In genomic region chr16:88649924-88650748, GRCh38 we compare ENCODE assay signal across 1 cellular context.
TF ChIP-seq lines count a peak whose summit lies in the region.

No MANE protein-coding gene starts in this region.

TF ChIP-seq in HepG2, 621 proteins besides CTCF, POLR2A, EP300 and RAD21 (continued from another document and continues in another):
- TF ChIP-seq ZBTB10 (CRISPR knock-in tag; IDR thresholded peaks at IDR 0.05; ENCODE audit: borderline replicate concordance) (no peak), POGK (CRISPR knock-in tag; conservative IDR thresholded peaks at IDR 0.05) (no peak), HDAC6 (IDR thresholded peaks at IDR 0.05; ENCODE audit: low read depth, low read length) (no peak), EED (CRISPR knock-in tag; IDR thresholded peaks at IDR 0.05) (no peak), IRF9 (CRISPR knock-in tag; IDR thresholded peaks at IDR 0.05; ENCODE audit: borderline replicate concordance) (0 out of 2 replicates have a peak, but pooled peaks have one; percentile 30), ZBTB46 (CRISPR knock-in tag; IDR thresholded peaks at IDR 0.05; ENCODE audit: borderline replicate concordance) (no peak), ZKSCAN1 (IDR thresholded peaks at IDR 0.05; ENCODE audit: low read length) (no peak), YY1 (IDR thresholded peaks at IDR 0.05; ENCODE audit: insufficient read depth, insufficient replicate concordance, low read depth, low read length) (no peak), ZNF224 (CRISPR knock-in tag; IDR thresholded peaks at IDR 0.05) (0 out of 2 replicates have a peak, but pooled peaks have one; percentile 10), HNRNPH1 (optimal IDR thresholded peaks at IDR 0.05; ENCODE audit: low read depth, low read length) (no peak), MED13 (CRISPR knock-in tag; IDR thresholded peaks at IDR 0.05) (peak; percentile 28; the same call in 1 of the 2 replicates), PHB2 (IDR thresholded peaks at IDR 0.05; ENCODE audit: partially characterized antibody) (no peak), POLR2AphosphoS5 (IDR thresholded peaks at IDR 0.05; ENCODE audit: low read depth, low read length) (peak; percentile 55; the same call in 1 of the 2 replicates), ZNF766 (CRISPR knock-in tag; IDR thresholded peaks at IDR 0.05; ENCODE audit: borderline replicate concordance) (0 out of 2 replicates have a peak, but pooled peaks have one; percentile 29), ZNF607 (CRISPR knock-in tag; IDR thresholded peaks at IDR 0.05; ENCODE audit: borderline replicate concordance) (0 out of 2 replicates have a peak, but pooled peaks have one; percentile 66), KAT7 (CRISPR knock-in tag; IDR thresholded peaks at IDR 0.05; ENCODE audit: borderline replicate concordance) (no peak), ZNF770 (CRISPR knock-in tag; IDR thresholded peaks at IDR 0.05) (no peak), ZNF670 (CRISPR knock-in tag; IDR thresholded peaks at IDR 0.05; ENCODE audit: borderline replicate concordance) (no peak), ZNF605 (CRISPR knock-in tag; IDR thresholded peaks at IDR 0.05) (peak; percentile 61; the same call in 1 of the 2 replicates), ZNF598 (CRISPR knock-in tag; IDR thresholded peaks at IDR 0.05; ENCODE audit: borderline replicate concordance) (no peak), ZMYM2 (CRISPR knock-in tag; IDR thresholded peaks at IDR 0.05) (no peak), ZNF572 (CRISPR knock-in tag; IDR thresholded peaks at IDR 0.05) (no peak), ZNF879 (CRISPR knock-in tag; IDR thresholded peaks at IDR 0.05) (no peak), FOXA3 (CRISPR knock-in tag; IDR thresholded peaks at IDR 0.05) (no peak), ZC3H13 (CRISPR knock-in tag; IDR thresholded peaks at IDR 0.05) (no peak), ZNF382 (CRISPR knock-in tag; IDR thresholded peaks at IDR 0.05; ENCODE audit: borderline replicate concordance) (no peak), ATF2 (CRISPR knock-in tag; IDR thresholded peaks at IDR 0.05) (no peak), POLR2G (IDR thresholded peaks at IDR 0.05; ENCODE audit: low read depth, low read length) (0 out of 2 replicates have a peak, but pooled peaks have one; percentile 8), SNAPC5 (CRISPR knock-in tag; IDR thresholded peaks at IDR 0.05; ENCODE audit: borderline replicate concordance) (no peak), ZBED4 (CRISPR knock-in tag; IDR thresholded peaks at IDR 0.05; ENCODE audit: borderline replicate concordance) (no peak), FOXP4 (CRISPR knock-in tag; IDR thresholded peaks at IDR 0.05) (peak; percentile 25; the same call in 1 of the 2 replicates), STAT5B (CRISPR knock-in tag; IDR thresholded peaks at IDR 0.05) (peak; percentile 68; the same call in 1 of the 2 replicates), ZNF558 (CRISPR knock-in tag; IDR thresholded peaks at IDR 0.05; ENCODE audit: borderline replicate concordance) (peak; percentile 39; the same call in 1 of the 2 replicates), MAZ (IDR thresholded peaks at IDR 0.05; ENCODE audit: borderline replicate concordance, low read depth, low read length) (no peak), MAZ (CRISPR knock-in tag; IDR thresholded peaks at IDR 0.05; ENCODE audit: low read depth) (no peak; the same call in 1 of the 2 replicates), GRHL1 (CRISPR knock-in tag; conservative IDR thresholded peaks at IDR 0.05) (no peak)
